17 cellular contexts compared by ENCODE assay signal in the genomic region with DNA sequence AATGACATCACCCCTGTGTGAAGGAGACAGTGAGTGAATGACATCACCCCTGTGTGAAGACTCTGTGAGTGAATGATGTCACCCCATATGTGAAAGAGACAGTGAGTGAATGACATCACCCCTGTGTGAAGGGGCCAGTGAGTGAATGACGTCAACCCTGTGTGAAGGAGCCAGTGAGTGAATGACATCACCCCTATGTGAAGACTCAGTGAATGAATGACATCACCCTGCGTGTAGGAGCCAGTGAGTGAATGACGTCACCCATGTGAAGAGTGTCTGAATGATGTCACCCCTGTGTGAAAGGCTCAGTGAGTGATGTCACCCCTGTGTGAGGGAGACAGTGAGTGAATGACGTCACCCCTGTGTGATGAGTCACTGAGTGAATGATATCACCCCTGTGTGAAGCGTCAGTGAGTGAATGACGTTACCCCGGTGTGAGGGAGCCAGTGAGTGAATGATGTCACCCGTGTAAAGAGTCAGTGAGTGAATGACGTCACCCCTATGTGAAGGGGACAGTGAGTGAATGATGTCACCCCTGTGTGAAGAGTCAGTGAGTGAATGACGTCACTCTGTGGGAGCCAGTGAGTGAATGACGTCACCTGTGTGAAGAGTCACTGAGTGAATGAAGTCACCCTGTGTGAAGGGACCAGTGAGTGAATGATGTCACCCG.
A peak's percentile ranks its signal among the peaks of the same experiment; 100 is the strongest.
DNase-seq lines count a peak whose midpoint lies in the region; ATAC-seq and TF ChIP-seq lines count a peak whose summit lies in the region.
"Had no signal": no experiment of that assay in that cellular context is flagged by ENCODE, and none has a peak within 500 bp of the region (broad histone marks: within the 10 kb centered on the region; RNA-seq: fewer than 3 reads in every experiment).

No MANE protein-coding gene starts in this region.

- H3K4me3 ChIP-seq in neural progenitor cell: no peak overlapping the region

- no peaks in the 10 kb centered on the region for H3K9me3 ChIP-seq in neural progenitor cell (ENCODE audit: low read depth)

- intact Hi-C loops in activated CD4-positive, alpha-beta T cell treated with anti-CD3 and anti-CD28 coated beads for 36 hours (cut with DNase I, micrococcal nuclease): no loop called here

- no peaks in the 10 kb centered on the region for H3K27me3 ChIP-seq in neural progenitor cell

- H3K9ac ChIP-seq in neural progenitor cell: no peak overlapping the region

- no peak overlapping the region for H3K27ac Mint-ChIP-seq in activated CD4-positive, alpha-beta T cell treated with anti-CD3 and anti-CD28 coated beads for 36 hours
- H3K27ac Mint-ChIP-seq in activated CD4-positive, alpha-beta T cell treated with anti-CD3 and anti-CD28 coated beads, Interleukin-2, amount 10 ng/mL, durations not matched to agents 7 days and 5 days: no peak overlapping the region
- peak overlapping the region; percentile 8 for H3K27ac Mint-ChIP-seq in neural progenitor cell
- H3K27ac Mint-ChIP-seq: activated naive CD8-positive, alpha-beta T cell; CD4-positive, CD25-positive, alpha-beta regulatory T cell; natural killer cell treated with Interleukin-12 subunit alpha and Interleukin-12 subunit beta and Interleukin-15 and Interleukin-18, amount 100 ng/mL, for 72 hours had no signal

- no peak overlapping the region for H3K4me3 Mint-ChIP-seq in activated CD4-positive, alpha-beta T cell treated with anti-CD3 and anti-CD28 coated beads for 36 hours
- no peak overlapping the region for H3K4me3 Mint-ChIP-seq in activated CD4-positive, alpha-beta T cell treated with anti-CD3 and anti-CD28 coated beads, Interleukin-2, amount 10 ng/mL, durations not matched to agents 7 days and 5 days
- no peak overlapping the region for H3K4me3 Mint-ChIP-seq in neural progenitor cell
- H3K4me3 Mint-ChIP-seq: activated naive CD8-positive, alpha-beta T cell; CD4-positive, CD25-positive, alpha-beta regulatory T cell; natural killer cell treated with Interleukin-12 subunit alpha and Interleukin-12 subunit beta and Interleukin-15 and Interleukin-18, amount 100 ng/mL, for 72 hours had no signal

- DNase-seq in activated CD4-positive, alpha-beta T cell treated with anti-CD3 and anti-CD28 coated beads for 36 hours: peak; percentile 30
- no peak for DNase-seq in activated CD4-positive, alpha-beta T cell treated with anti-CD3 and anti-CD28 coated beads, Interleukin-2, amount 10 ng/mL, durations not matched to agents 7 days and 5 days
- DNase-seq in HEK293T (ENCODE audit: extremely low spot score) (no peak), SW480 (ENCODE audit: low spot score) (peak; percentile 21), neural progenitor cell (ENCODE audit: low spot score) (no peak), GOT3 (lab: John Stamatoyannopoulos, UW) (no peak), activated gamma-delta T cell (lab: John Stamatoyannopoulos, UW) (no peak)
- DNase-seq: CD4-positive, CD25-positive, alpha-beta regulatory T cell; cortex of kidney; erythroblast; HCEC 1CT; MV-4-11; retina; T1000 had no signal

- POLR2A ChIA-PET in activated CD4-positive, alpha-beta T cell treated with anti-CD3 and anti-CD28 coated beads for 36 hours (lab: Charles Lee): no interaction called here
- POLR2A ChIA-PET in activated CD4-positive, alpha-beta T cell treated with anti-CD3 and anti-CD28 coated beads, Interleukin-2, amount 10 ng/mL, durations not matched to agents 7 days and 5 days (lab: Charles Lee): no interaction called here
- POLR2A ChIA-PET in HEK293T (lab: Yijun Ruan, JAX): no interaction called here

- peak; percentile 23 for ATAC-seq in activated CD4-positive, alpha-beta T cell treated with anti-CD3 and anti-CD28 coated beads for 36 hours
- ATAC-seq in HG03354 (IDR thresholded peaks at IDR 0.05; ENCODE audit: poor library complexity, severe bottlenecking, unreplicated experiment): no peak
- ATAC-seq: natural killer cell treated with Interleukin-12 subunit alpha and Interleukin-12 subunit beta and Interleukin-15 and Interleukin-18, amount 100 ng/mL, for 72 hours had no signal

- no peaks in the 10 kb centered on the region for H3K4me1 Mint-ChIP-seq in activated CD4-positive, alpha-beta T cell treated with anti-CD3 and anti-CD28 coated beads for 36 hours
- H3K4me1 Mint-ChIP-seq in activated CD4-positive, alpha-beta T cell treated with anti-CD3 and anti-CD28 coated beads, Interleukin-2, amount 10 ng/mL, durations not matched to agents 7 days and 5 days: no peaks in the 10 kb centered on the region
- H3K4me1 Mint-ChIP-seq in neural progenitor cell: peaks cover 19% of the 10 kb centered on the region
- H3K4me1 Mint-ChIP-seq: CD4-positive, CD25-positive, alpha-beta regulatory T cell had no signal

- H2AFZ ChIP-seq in neural progenitor cell (replicated peaks): no peak overlapping the region

- H4K20me1 ChIP-seq in neural progenitor cell (ENCODE audit: low read depth): no peaks in the 10 kb centered on the region

- H3K27ac ChIP-seq in neural progenitor cell: no peak overlapping the region

- H3K36me3 Mint-ChIP-seq in activated CD4-positive, alpha-beta T cell treated with anti-CD3 and anti-CD28 coated beads for 36 hours (ENCODE audit: low read depth): no peaks in the 10 kb centered on the region
- H3K36me3 Mint-ChIP-seq in activated CD4-positive, alpha-beta T cell treated with anti-CD3 and anti-CD28 coated beads, Interleukin-2, amount 10 ng/mL, durations not matched to agents 7 days and 5 days (ENCODE audit: low read depth): no peaks in the 10 kb centered on the region
- peaks cover 9% of the 10 kb centered on the region for H3K36me3 Mint-ChIP-seq in neural progenitor cell
- H3K36me3 Mint-ChIP-seq: activated naive CD8-positive, alpha-beta T cell; CD4-positive, CD25-positive, alpha-beta regulatory T cell; natural killer cell treated with Interleukin-12 subunit alpha and Interleukin-12 subunit beta and Interleukin-15 and Interleukin-18, amount 100 ng/mL, for 72 hours had no signal

- CTCF ChIA-PET in activated CD4-positive, alpha-beta T cell treated with anti-CD3 and anti-CD28 coated beads for 36 hours (lab: Charles Lee): no interaction called here
- CTCF ChIA-PET in activated CD4-positive, alpha-beta T cell treated with anti-CD3 and anti-CD28 coated beads, Interleukin-2, amount 10 ng/mL, durations not matched to agents 7 days and 5 days (lab: Charles Lee): no interaction called here
- CTCF ChIA-PET in HEK293T (lab: Yijun Ruan, JAX): no interaction called here

- H3K4me1 ChIP-seq in neural progenitor cell: peaks cover 7% of the 10 kb centered on the region

- no peaks in the 10 kb centered on the region for H3K79me2 ChIP-seq in neural progenitor cell (ENCODE audit: low read depth)

- H3K27me3 Mint-ChIP-seq in activated CD4-positive, alpha-beta T cell treated with anti-CD3 and anti-CD28 coated beads for 36 hours: peaks cover 6% of the 10 kb centered on the region
- no peaks in the 10 kb centered on the region for H3K27me3 Mint-ChIP-seq in activated CD4-positive, alpha-beta T cell treated with anti-CD3 and anti-CD28 coated beads, Interleukin-2, amount 10 ng/mL, durations not matched to agents 7 days and 5 days
- H3K27me3 Mint-ChIP-seq in neural progenitor cell (ENCODE audit: insufficient read depth, low read depth): peaks cover 14% of the 10 kb centered on the region
- H3K27me3 Mint-ChIP-seq: CD4-positive, CD25-positive, alpha-beta regulatory T cell; natural killer cell treated with Interleukin-12 subunit alpha and Interleukin-12 subunit beta and Interleukin-15 and Interleukin-18, amount 100 ng/mL, for 72 hours had no signal

- no peak overlapping the region for H3K4me2 ChIP-seq in neural progenitor cell

- no peaks in the 10 kb centered on the region for H3F3A ChIP-seq in neural progenitor cell (ENCODE audit: low read depth)

- H3K9me3 Mint-ChIP-seq in activated CD4-positive, alpha-beta T cell treated with anti-CD3 and anti-CD28 coated beads for 36 hours (ENCODE audit: low read depth): peaks cover 3% of the 10 kb centered on the region
- peaks cover 12% of the 10 kb centered on the region for H3K9me3 Mint-ChIP-seq in activated CD4-positive, alpha-beta T cell treated with anti-CD3 and anti-CD28 coated beads, Interleukin-2, amount 10 ng/mL, durations not matched to agents 7 days and 5 days
- peaks cover 12% of the 10 kb centered on the region for H3K9me3 Mint-ChIP-seq in neural progenitor cell

- no peak for TF ChIP-seq CTCF in neural progenitor cell (IDR thresholded peaks at IDR 0.05)

- H3K36me3 ChIP-seq in neural progenitor cell: no peaks in the 10 kb centered on the region

TF ChIP-seq in HEK293T, 16 proteins besides CTCF, POLR2A, EP300 and RAD21:
- TF ChIP-seq FOXM1 (IDR thresholded peaks at IDR 0.05; ENCODE audit: borderline replicate concordance) (no peak), TARDBP (IDR thresholded peaks at IDR 0.05) (peak; percentile 78), ZNF384 (IDR thresholded peaks at IDR 0.05) (no peak)
TF ChIP-seq in HEK293T: peak in this region for 1.

Comparison
In these comparisons a context has a peak if more than half of its experiments do, and no peak if none do; other contexts are left out.
1. DNase-seq: peak in activated CD4-positive, alpha-beta T cell treated with anti-CD3 and anti-CD28 coated beads for 36 hours (single experiment) and SW480 (single experiment); none in activated CD4-positive, alpha-beta T cell treated with anti-CD3 and anti-CD28 coated beads, Interleukin-2, amount 10 ng/mL, durations not matched to agents 7 days and 5 days (single experiment), HEK293T (single experiment), neural progenitor cell (single experiment), GOT3 (single experiment) and activated gamma-delta T cell (single experiment).